17 cellular contexts compared by ENCODE assay signal in the genomic region with DNA sequence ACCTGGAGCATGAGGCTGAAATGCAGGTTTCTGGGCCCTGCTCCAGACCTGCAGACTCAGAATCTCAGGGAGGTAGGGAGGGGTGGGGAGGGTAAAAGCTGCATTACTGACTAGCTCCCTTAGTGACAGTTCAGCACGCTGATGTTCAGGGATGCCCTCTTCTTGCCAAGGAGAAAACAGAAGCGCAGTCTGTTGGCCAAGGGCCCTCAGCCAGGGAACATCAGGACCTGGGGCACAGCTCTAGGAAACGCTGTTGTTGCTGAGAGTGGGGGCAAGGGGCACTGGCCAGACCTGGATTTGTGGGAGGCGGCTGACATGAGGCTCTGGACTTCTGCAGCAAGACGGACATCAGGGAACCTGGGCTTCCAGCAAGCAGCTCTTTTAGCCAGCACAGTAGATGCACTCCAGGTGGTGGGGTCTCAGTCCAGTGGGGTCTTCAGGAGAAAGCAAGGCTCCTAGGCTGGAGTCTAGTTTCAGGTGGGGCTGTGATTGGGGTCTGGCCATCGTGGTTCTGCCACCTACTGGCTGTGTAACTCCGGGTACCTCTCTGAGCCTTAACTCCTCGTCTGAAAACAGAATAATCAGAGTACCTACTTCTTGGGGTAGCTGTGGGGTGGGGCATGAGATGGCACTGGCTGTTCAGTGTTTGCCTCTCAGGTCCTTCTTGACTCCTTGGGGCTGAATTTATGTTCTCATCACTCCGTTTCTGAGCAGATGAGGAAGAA.
DNase-seq lines count a peak whose midpoint lies in the region; ATAC-seq, FAIRE-seq and TF ChIP-seq lines count a peak whose summit lies in the region.
"Had no signal": no experiment of that assay in that cellular context is flagged by ENCODE, and none has a peak within 500 bp of the region (broad histone marks: within the 10 kb centered on the region; RNA-seq: fewer than 3 reads in every experiment).

No MANE protein-coding gene starts in this region.

- H3K4me2 ChIP-seq in HCT116 (ENCODE audit: low read length) = no peak overlapping the region

- RAD21 ChIA-PET in HCT116 (lab: Charles Lee; ENCODE audit: low non-redundant PET in 1 of 2, low total read pairs in 2 of 2, uncharacterized antibody in 2 of 2, unreplicated experiment in 2 of 2) = no interaction called here

- no peaks in the 10 kb centered on the region for H3K4me1 Mint-ChIP-seq in MCF 10A (ENCODE audit: insufficient read depth, unreplicated experiment)

- TF ChIP-seq CTCF in AG10803 (conservative IDR thresholded peaks at IDR 0.05; ENCODE audit: low read length) (peak; percentile 31), HCT116 (IDR thresholded peaks at IDR 0.05 in 2 of 3, conservative IDR thresholded peaks at IDR 0.05 in 1 of 3; ENCODE audit: borderline replicate concordance in 1 of 3, insufficient read depth in 1 of 3, low read depth in 2 of 3, low read length in 2 of 3) (peak in 1 of 3 experiments; percentile 25; a peak in 2 of 6 replicates), bronchial epithelial cell (IDR thresholded peaks at IDR 0.05; ENCODE audit: insufficient read depth, low read length, severe bottlenecking) (no peak), MCF 10A (IDR thresholded peaks at IDR 0.05; ENCODE audit: unreplicated experiment) (no peak)

- intact Hi-C loops in HCT116 (cut with micrococcal nuclease) = no loop called here
- intact Hi-C loops in aorta (cut with DNase I) = no loop called here
- intact Hi-C loops in MCF 10A (cut with micrococcal nuclease) = no loop called here

- CTCF ChIA-PET in HCT116 (lab: Charles Lee) = no interaction called here
- CTCF ChIA-PET in MCF 10A (lab: Yijun Ruan, JAX) = interaction anchor here (0.5 to 1.6 kb wide), 4 partner anchors 88 to 398 kb away, joined by 3 to 5 read pairs (median 4); no protein-coding TSS in a partner anchor

- 0 out of 2 replicates have a peak, but pooled peaks have one; percentile 14 for TF ChIP-seq RAD21 in HCT116 (IDR thresholded peaks at IDR 0.05; ENCODE audit: low read depth)

- DNase-seq in AG10803 (ENCODE audit: low read depth) = no peak
- DNase-seq in HCT116 (ENCODE audit: low read depth, low spot score) = no peak
- no peak for DNase-seq in bronchial epithelial cell (ENCODE audit: low read depth)
- DNase-seq in left lobe of liver (ENCODE audit: low spot score) = no peak
- DNase-seq in aorta = no peak
- no peak for DNase-seq in NCI-H226
- no peak for DNase-seq in MCF 10A (ENCODE audit: unreplicated experiment)
- DNase-seq: 8988T; activated CD4-positive, alpha-beta T cell treated with anti-CD3 and anti-CD28 coated beads for 4 hours; activated naive CD4-positive, alpha-beta T cell treated with anti-CD3 and anti-CD28 coated beads, Interleukin-2, amount 10 ng/mL, durations not matched to agents 7 days and 5 days; activated T-cell treated with anti-CD3 and anti-CD28 coated beads for 4 hours; foreskin keratinocyte; NCI-H446 treated with DMSO at 0.1 percent for 48 hours; stimulated activated CD4-positive, alpha-beta T cell treated with anti-CD3 and anti-CD28 coated beads, Interleukin-4, amount 100 ng/mL, for 24 hours; upper lobe of left lung had no signal

- no peak overlapping the region for H3K9ac ChIP-seq in HCT116 (ENCODE audit: low read length)

- H3K4me3 Mint-ChIP-seq in MCF 10A (ENCODE audit: unreplicated experiment) = no peak overlapping the region
- H3K4me3 Mint-ChIP-seq: activated naive CD4-positive, alpha-beta T cell treated with anti-CD3 and anti-CD28 coated beads, Interleukin-2, amount 10 ng/mL, durations not matched to agents 7 days and 5 days had no signal

- no peaks in the 10 kb centered on the region for H3K79me2 ChIP-seq in HCT116 (ENCODE audit: insufficient read depth, low read length)

- no peaks in the 10 kb centered on the region for H3K27me3 Mint-ChIP-seq in MCF 10A (ENCODE audit: insufficient read depth, unreplicated experiment)

- no peaks in the 10 kb centered on the region for H3K9me3 ChIP-seq in HCT116 (ENCODE audit: control insufficient read depth in 1 of 2, insufficient read depth in 1 of 2, low read depth in 1 of 2, low read length in 2 of 2)
- no peaks in the 10 kb centered on the region for H3K9me3 ChIP-seq in aorta (ENCODE audit: control insufficient read depth, low read length)
- H3K9me3 ChIP-seq: upper lobe of left lung had no signal

- H3K36me3 ChIP-seq in HCT116 (ENCODE audit: control insufficient read depth in 1 of 2, insufficient read depth in 2 of 2, low read length in 2 of 2) (no peaks in the 10 kb centered on the region), bronchial epithelial cell (ENCODE audit: control insufficient read depth, insufficient read depth, low read length) (no peaks in the 10 kb centered on the region), aorta (ENCODE audit: control insufficient read depth in 1 of 2, insufficient read depth in 2 of 2, low read length in 1 of 2) (no peaks in the 10 kb centered on the region)

- no TSS peak for BruUV-seq in HCT116 (replicated peaks; lab: Mats Ljungman, UMichigan)
- no TSS peak for BruUV-seq in MCF 10A (replicated peaks; lab: Mats Ljungman, UMichigan)

- H3K36me3 Mint-ChIP-seq in MCF 10A (ENCODE audit: insufficient read depth, unreplicated experiment) = peaks cover 11% of the 10 kb centered on the region
- H3K36me3 Mint-ChIP-seq: activated naive CD4-positive, alpha-beta T cell treated with anti-CD3 and anti-CD28 coated beads, Interleukin-2, amount 10 ng/mL, durations not matched to agents 7 days and 5 days had no signal

- no peaks in the 10 kb centered on the region for H4K20me1 ChIP-seq in HCT116 (ENCODE audit: insufficient read depth)

- ATAC-seq in HCT116 (0 out of 2 replicates have a peak, but pooled peaks have one; percentile 40), left lobe of liver (peak; percentile 54), GM18873 (IDR thresholded peaks at IDR 0.05; ENCODE audit: low FRiP score, unreplicated experiment) (no peak), aorta (ENCODE audit: low FRiP score) (no peak)
- ATAC-seq: foreskin keratinocyte had no signal

- H3K4me1 ChIP-seq in HCT116 (ENCODE audit: control insufficient read depth in 1 of 2, insufficient read depth in 2 of 2, low read length in 2 of 2) = no peaks in the 10 kb centered on the region
- H3K4me1 ChIP-seq in aorta (ENCODE audit: control insufficient read depth in 1 of 2, insufficient read depth in 2 of 2, low read length in 2 of 2) = no peaks in the 10 kb centered on the region
- H3K4me1 ChIP-seq: foreskin keratinocyte had no signal

- H3K9me3 Mint-ChIP-seq in MCF 10A (ENCODE audit: unreplicated experiment) = no peaks in the 10 kb centered on the region
- H3K9me3 Mint-ChIP-seq: activated naive CD4-positive, alpha-beta T cell treated with anti-CD3 and anti-CD28 coated beads, Interleukin-2, amount 10 ng/mL, durations not matched to agents 7 days and 5 days had no signal

- TF ChIP-seq POLR2A in HCT116 (IDR thresholded peaks at IDR 0.05; ENCODE audit: borderline replicate concordance, extremely low read depth, insufficient read depth, insufficient read length) = no peak

- no peaks in the 10 kb centered on the region for H3K27me3 ChIP-seq in HCT116 (ENCODE audit: insufficient read depth, low read length)
- no peaks in the 10 kb centered on the region for H3K27me3 ChIP-seq in bronchial epithelial cell (ENCODE audit: control insufficient read depth, insufficient read depth, low read length)
- H3K27me3 ChIP-seq in aorta (ENCODE audit: control insufficient read depth in 1 of 2, insufficient read depth in 2 of 2, low read length in 1 of 2) = no peaks in the 10 kb centered on the region
- H3K27me3 ChIP-seq: upper lobe of left lung had no signal

- H3K27ac Mint-ChIP-seq in MCF 10A (ENCODE audit: low read depth, unreplicated experiment) = no peak overlapping the region
- H3K27ac Mint-ChIP-seq: activated naive CD4-positive, alpha-beta T cell treated with anti-CD3 and anti-CD28 coated beads, Interleukin-2, amount 10 ng/mL, durations not matched to agents 7 days and 5 days had no signal

- H3K27ac ChIP-seq in HCT116 (ENCODE audit: low read depth, low read length) (no peak overlapping the region), aorta (ENCODE audit: low read depth in 1 of 2, low read length in 2 of 2) (no peak overlapping the region)
- H3K27ac ChIP-seq: foreskin keratinocyte, upper lobe of left lung had no signal

- no peak overlapping the region for H2AFZ ChIP-seq in HCT116 (ENCODE audit: low read depth, low read length, poor library complexity, severe bottlenecking)

- POLR2A ChIA-PET in HCT116 (lab: Charles Lee) (no interaction called here), MCF 10A (lab: Yijun Ruan, JAX) (interaction anchor here (1.5 kb wide), 1 partner anchor 99 kb away, joined by 4 read pairs; no protein-coding TSS in a partner anchor)

- peak; percentile 72 for FAIRE-seq in bronchial epithelial cell (lab: Jason Lieb, UNC)
- FAIRE-seq: G401.6 had no signal

- H3K9me2 ChIP-seq in HCT116 (ENCODE audit: insufficient read depth) = no peaks in the 10 kb centered on the region

- 61% methylated on average over 9 of the region's 9 CpGs for WGBS in aorta, 2 donors

- no peak overlapping the region for H3K4me3 ChIP-seq in AG10803 (ENCODE audit: low read length)
- no peak overlapping the region for H3K4me3 ChIP-seq in HCT116 (replicated peaks in 1 of 2; ENCODE audit: low read depth in 1 of 2, low read length in 2 of 2)
- H3K4me3 ChIP-seq in bronchial epithelial cell (ENCODE audit: low read depth, low read length) = no peak overlapping the region
- H3K4me3 ChIP-seq in aorta (ENCODE audit: low read length in 2 of 2) = no peak overlapping the region
- H3K4me3 ChIP-seq: upper lobe of left lung had no signal

TF ChIP-seq in HCT116, 20 proteins besides CTCF, POLR2A, EP300 and RAD21:
- TF ChIP-seq JUND (IDR thresholded peaks at IDR 0.05) (no peak), SIN3A (IDR thresholded peaks at IDR 0.05; ENCODE audit: low read depth) (no peak), CEBPB (IDR thresholded peaks at IDR 0.05; ENCODE audit: low read depth) (no peak), TCF7L2 (IDR thresholded peaks at IDR 0.05; ENCODE audit: borderline replicate concordance, extremely low read depth, insufficient read depth, insufficient read length) (no peak)
TF ChIP-seq in HCT116: peak in this region for 0.

Comparison
In these comparisons a context has a peak if more than half of its experiments do, and no peak if none do; other contexts are left out.
1. ATAC-seq: peak in HCT116 (single experiment) and left lobe of liver (single experiment); none in GM18873 (single experiment) and aorta (single experiment).